25 cellular contexts compared by ENCODE assay signal in the genomic region with DNA sequence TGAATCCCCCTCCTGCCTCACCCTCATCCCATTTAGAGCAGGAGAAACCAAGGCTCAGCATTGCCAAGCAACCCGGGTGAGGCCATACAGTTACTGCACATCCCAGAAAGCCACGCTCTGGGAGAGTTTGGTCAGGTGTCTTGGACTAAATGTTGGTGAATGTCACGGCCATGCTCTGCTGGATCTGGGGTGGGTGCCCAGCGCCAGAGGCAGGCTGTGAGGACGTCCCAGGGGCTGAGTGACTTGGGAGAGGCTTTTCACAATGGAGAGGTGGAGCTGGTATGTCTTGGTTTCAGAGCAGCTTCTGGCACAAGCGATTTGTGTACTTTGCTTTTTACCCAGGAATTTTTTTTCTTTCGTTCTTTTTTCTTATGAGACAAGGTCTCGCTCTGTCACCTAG. TPM values are rescaled to one million over a fixed set of nuclear protein-coding genes. Genes with fewer than 3 reads are reported as not detected.
"Had no signal": no experiment of that assay in that cellular context is flagged by ENCODE, and none has a peak within 500 bp of the region (broad histone marks: within the 10 kb centered on the region; RNA-seq: fewer than 3 reads in every experiment).

No MANE protein-coding gene starts in this region.

- H3K27me3 ChIP-seq: heart right ventricle, left lung, neutrophil, ovary, sigmoid colon, stomach, tibial artery, upper lobe of right lung had no signal

- H3K27me3 Mint-ChIP-seq: activated naive CD8-positive, alpha-beta T cell treated with anti-CD3 and anti-CD28 coated beads, Interleukin-2, amount 50 U/mL, for 24 hours; effector memory CD8-positive, alpha-beta T cell; natural killer cell treated with Interleukin-12 subunit alpha and Interleukin-12 subunit beta and Interleukin-15 and Interleukin-18, amount 100 ng/mL, for 72 hours; stimulated activated naive B cell treated with anti-CD40 and anti-IgM and Interleukin-4, amounts not matched to agents 10 μg/mL and 1 μg/mL and 100 μg/mL, for 72 hours had no signal

- H3K27ac ChIP-seq: heart right ventricle, left lung, lower lobe of right lung, neutrophil, ovary, sigmoid colon, stomach, tibial artery, upper lobe of right lung, VCaP had no signal

- H3K4me3 ChIP-seq: heart right ventricle, left lung, lower lobe of right lung, mucosa of descending colon, ovary, prostate gland, sigmoid colon, stomach, tibial artery, upper lobe of right lung had no signal

- H3K9me3 ChIP-seq: heart right ventricle, left lung, lower lobe of right lung, mucosa of descending colon, neutrophil, ovary, prostate gland, sigmoid colon, stomach, tibial artery, upper lobe of right lung had no signal

- H3K27ac Mint-ChIP-seq: activated naive CD8-positive, alpha-beta T cell treated with anti-CD3 and anti-CD28 coated beads, Interleukin-2, amount 50 U/mL, for 24 hours; effector memory CD8-positive, alpha-beta T cell; natural killer cell treated with Interleukin-12 subunit alpha and Interleukin-12 subunit beta and Interleukin-15 and Interleukin-18, amount 100 ng/mL, for 72 hours; stimulated activated naive B cell treated with anti-CD40 and anti-IgM and Interleukin-4, amounts not matched to agents 10 μg/mL and 1 μg/mL and 100 μg/mL, for 72 hours had no signal

- H3K36me3 ChIP-seq: left lung, lower lobe of right lung, neutrophil, ovary, prostate gland, upper lobe of right lung had no signal

- H3K4me3 Mint-ChIP-seq: activated naive CD8-positive, alpha-beta T cell treated with anti-CD3 and anti-CD28 coated beads, Interleukin-2, amount 50 U/mL, for 24 hours; effector memory CD8-positive, alpha-beta T cell; natural killer cell treated with Interleukin-12 subunit alpha and Interleukin-12 subunit beta and Interleukin-15 and Interleukin-18, amount 100 ng/mL, for 72 hours; stimulated activated naive B cell treated with anti-CD40 and anti-IgM and Interleukin-4, amounts not matched to agents 10 μg/mL and 1 μg/mL and 100 μg/mL, for 72 hours; T-helper 2 cell treated with Interferon-gamma antibody and Interleukin-4, amounts not matched to agents 5 μg/mL and 100 μg/mL, for 36 hours had no signal

- H3K36me3 Mint-ChIP-seq: natural killer cell treated with Interleukin-12 subunit alpha and Interleukin-12 subunit beta and Interleukin-15 and Interleukin-18, amount 100 ng/mL, for 72 hours had no signal

- H3K4me1 ChIP-seq: left lung, lower lobe of right lung, prostate gland, sigmoid colon, tibial artery had no signal

- DNase-seq: activated CD4-positive, alpha-beta T cell treated with anti-CD3 and anti-CD28 coated beads, Interleukin-2, amount 50 U/mL, for 48 hours; activated gamma-delta T cell; activated naive CD4-positive, alpha-beta T cell treated with anti-CD3 and anti-CD28 coated beads, Interleukin-2, amount 50 U/mL, for 16 hours; cortex of kidney; effector memory CD8-positive, alpha-beta T cell; heart right ventricle; left lung; lower lobe of right lung; ovary; sigmoid colon; small intestine; stimulated activated CD4-positive, alpha-beta T cell treated with anti-CD3 and anti-CD28 coated beads, Interleukin-1b, Interleukin-23, amount 100 ng/mL, for 48 hours; stimulated activated CD4-positive, alpha-beta T cell treated with anti-CD3 and anti-CD28 coated beads, Interleukin-4, amount 100 ng/mL, for 4 hours; stimulated activated CD8-positive, alpha-beta memory T cell treated with anti-CD3 and anti-CD28 coated beads, Interleukin-4, amount 100 ng/mL, for 48 hours; stimulated activated naive B cell treated with anti-CD40 and anti-IgM and Interleukin-4, amounts not matched to agents 10 μg/mL and 1 μg/mL and 100 μg/mL, for 72 hours; stomach; tibial artery; upper lobe of right lung had no signal

- H3K9me3 Mint-ChIP-seq: activated naive CD8-positive, alpha-beta T cell treated with anti-CD3 and anti-CD28 coated beads, Interleukin-2, amount 50 U/mL, for 24 hours; effector memory CD8-positive, alpha-beta T cell; natural killer cell treated with Interleukin-12 subunit alpha and Interleukin-12 subunit beta and Interleukin-15 and Interleukin-18, amount 100 ng/mL, for 72 hours; stimulated activated naive B cell treated with anti-CD40 and anti-IgM and Interleukin-4, amounts not matched to agents 10 μg/mL and 1 μg/mL and 100 μg/mL, for 72 hours; T-helper 2 cell treated with Interferon-gamma antibody and Interleukin-4, amounts not matched to agents 5 μg/mL and 100 μg/mL, for 36 hours had no signal

RNA-seq across cellular contexts. Expression of a gene that starts 6.6 kb away (rescaled TPM):
- total RNA-seq: natural killer cell treated with Interleukin-12 subunit alpha and Interleukin-12 subunit beta and Interleukin-15 and Interleukin-18, amount 100 ng/mL, for 72 hours had no signal
